In the genomic region with DNA sequence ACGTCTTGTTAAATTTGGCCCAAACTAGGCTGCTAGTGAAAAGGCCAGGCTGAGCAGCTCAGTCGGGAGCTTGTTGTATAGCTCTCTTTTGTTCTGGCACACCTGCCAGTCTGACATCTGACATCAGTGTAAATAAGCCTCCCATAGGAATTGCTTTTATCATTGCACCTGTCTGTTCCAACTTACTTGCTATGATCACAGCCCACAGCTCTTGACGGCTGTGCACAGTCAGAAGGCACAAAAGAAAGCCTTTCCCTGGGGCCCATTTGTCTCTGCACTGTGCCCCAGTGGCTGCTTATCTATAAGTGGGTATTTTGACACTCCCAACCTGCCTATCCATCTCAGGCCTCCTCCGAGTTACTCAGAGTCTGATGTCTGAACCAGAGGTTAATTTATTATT, we compare ENCODE assay signal across 18 cellular contexts.
DNase-seq lines count a peak whose midpoint lies in the region; ATAC-seq and TF ChIP-seq lines count a peak whose summit lies in the region.
"Had no signal": no experiment of that assay in that cellular context is flagged by ENCODE, and none has a peak within 500 bp of the region (broad histone marks: within the 10 kb centered on the region; RNA-seq: fewer than 3 reads in every experiment).

No MANE protein-coding gene starts in this region.

- 86 to 100% methylated on average over 2 to 4 of the region's 4 CpGs for WGBS in endodermal cell (ENCODE audit: insufficient coverage in 1 of 2, insufficient read length in 1 of 2), 2 experiments

- H3K4me1 Mint-ChIP-seq in endodermal cell, result no peaks in the 10 kb centered on the region
- H3K4me1 Mint-ChIP-seq: activated CD8-positive, alpha-beta memory T cell treated with anti-CD3 and anti-CD28 coated beads, Interleukin-2, amount 10 ng/mL, durations not matched to agents 7 days and 5 days; immature natural killer cell; memory B cell; T-helper 17 cell had no signal

- H3K9me3 ChIP-seq in endodermal cell (ENCODE audit: control insufficient read depth, low read length), result peaks cover 5% of the 10 kb centered on the region

- no peak for ATAC-seq in GM19467 (IDR thresholded peaks at IDR 0.05; ENCODE audit: unreplicated experiment)
- ATAC-seq: activated CD8-positive, alpha-beta memory T cell treated with anti-CD3 and anti-CD28 coated beads, Interleukin-2, amount 10 ng/mL, durations not matched to agents 7 days and 5 days; T-helper 17 cell had no signal

- peak overlapping the region; percentile 55 for H3K27ac ChIP-seq in endodermal cell (ENCODE audit: low read depth, low read length)
- H3K27ac ChIP-seq: KMS-11 had no signal

- H3K27ac Mint-ChIP-seq in endodermal cell, result no peak overlapping the region
- H3K27ac Mint-ChIP-seq: activated CD8-positive, alpha-beta memory T cell treated with anti-CD3 and anti-CD28 coated beads, Interleukin-2, amount 10 ng/mL, durations not matched to agents 7 days and 5 days; immature natural killer cell; memory B cell; T-helper 17 cell had no signal

- H3K4me3 Mint-ChIP-seq in endodermal cell, result no peak overlapping the region
- H3K4me3 Mint-ChIP-seq: activated CD8-positive, alpha-beta memory T cell treated with anti-CD3 and anti-CD28 coated beads, Interleukin-2, amount 10 ng/mL, durations not matched to agents 7 days and 5 days; immature natural killer cell; memory B cell; T-helper 17 cell had no signal

- no peak overlapping the region for H3K4me3 ChIP-seq in endodermal cell (ENCODE audit: low read length)

- H3K27me3 ChIP-seq in endodermal cell (ENCODE audit: control insufficient read depth, insufficient read depth, low read length, poor library complexity, severe bottlenecking), result no peaks in the 10 kb centered on the region

- H3K4me1 ChIP-seq in endodermal cell (ENCODE audit: control insufficient read depth, insufficient read depth, low read length), result no peaks in the 10 kb centered on the region

- peaks cover 1% of the 10 kb centered on the region for H3K9me3 Mint-ChIP-seq in endodermal cell
- H3K9me3 Mint-ChIP-seq: immature natural killer cell, memory B cell had no signal

- no peak overlapping the region for H3K9ac ChIP-seq in endodermal cell (ENCODE audit: extremely low read depth, low read length, poor library complexity, severe bottlenecking)
- H3K9ac ChIP-seq: KMS-11 had no signal

- no peaks in the 10 kb centered on the region for H3K36me3 Mint-ChIP-seq in endodermal cell (ENCODE audit: low read depth)
- H3K36me3 Mint-ChIP-seq: activated CD8-positive, alpha-beta memory T cell treated with anti-CD3 and anti-CD28 coated beads, Interleukin-2, amount 10 ng/mL, durations not matched to agents 7 days and 5 days; immature natural killer cell; memory B cell had no signal

- no peak for TF ChIP-seq CTCF in endodermal cell (conservative IDR thresholded peaks at IDR 0.05)

- H3K27me3 Mint-ChIP-seq in endodermal cell (ENCODE audit: insufficient read depth), result no peaks in the 10 kb centered on the region
- H3K27me3 Mint-ChIP-seq: activated CD8-positive, alpha-beta memory T cell treated with anti-CD3 and anti-CD28 coated beads, Interleukin-2, amount 10 ng/mL, durations not matched to agents 7 days and 5 days had no signal

- peak; percentile 99 for DNase-seq in DMS153 treated with DMSO at 0.1 percent for 48 hours (lab: John Stamatoyannopoulos, UW; ENCODE audit: unreplicated experiment)
- peak; percentile 99 for DNase-seq in NCI-H146 (lab: John Stamatoyannopoulos, UW)
- peak; percentile 99 for DNase-seq in NCI-H345 (lab: John Stamatoyannopoulos, UW)
- no peak for DNase-seq in endodermal cell
- DNase-seq in hepatic stellate cell (ENCODE audit: low spot score), result no peak
- no peak for DNase-seq in activated naive CD4-positive, alpha-beta T cell (lab: John Stamatoyannopoulos, UW)
- no peak for DNase-seq in LoVo (ENCODE audit: low spot score)
- DNase-seq: activated CD4-positive, CD25-positive, alpha-beta regulatory T cell; activated CD8-positive, alpha-beta memory T cell treated with anti-CD3 and anti-CD28 coated beads, Interleukin-2, amount 10 ng/mL, durations not matched to agents 7 days and 5 days; activated gamma-delta T cell; aorta; immature natural killer cell; NCI-H446 treated with DMSO at 0.1 percent for 48 hours; substantia nigra; T-helper 17 cell had no signal

- no peaks in the 10 kb centered on the region for H3K36me3 ChIP-seq in endodermal cell (ENCODE audit: control insufficient read depth, insufficient read depth, low read length)

Comparison
In these comparisons a context has a peak if more than half of its experiments do, and no peak if none do; other contexts are left out.
1. DNase-seq: peak in DMS153 treated with DMSO at 0.1 percent for 48 hours (single experiment), NCI-H146 (single experiment) and NCI-H345 (single experiment); none in endodermal cell (single experiment), hepatic stellate cell (single experiment), activated naive CD4-positive, alpha-beta T cell (0 of 4) and LoVo (single experiment).